11 cellular contexts compared by ENCODE assay signal in the genomic region with DNA sequence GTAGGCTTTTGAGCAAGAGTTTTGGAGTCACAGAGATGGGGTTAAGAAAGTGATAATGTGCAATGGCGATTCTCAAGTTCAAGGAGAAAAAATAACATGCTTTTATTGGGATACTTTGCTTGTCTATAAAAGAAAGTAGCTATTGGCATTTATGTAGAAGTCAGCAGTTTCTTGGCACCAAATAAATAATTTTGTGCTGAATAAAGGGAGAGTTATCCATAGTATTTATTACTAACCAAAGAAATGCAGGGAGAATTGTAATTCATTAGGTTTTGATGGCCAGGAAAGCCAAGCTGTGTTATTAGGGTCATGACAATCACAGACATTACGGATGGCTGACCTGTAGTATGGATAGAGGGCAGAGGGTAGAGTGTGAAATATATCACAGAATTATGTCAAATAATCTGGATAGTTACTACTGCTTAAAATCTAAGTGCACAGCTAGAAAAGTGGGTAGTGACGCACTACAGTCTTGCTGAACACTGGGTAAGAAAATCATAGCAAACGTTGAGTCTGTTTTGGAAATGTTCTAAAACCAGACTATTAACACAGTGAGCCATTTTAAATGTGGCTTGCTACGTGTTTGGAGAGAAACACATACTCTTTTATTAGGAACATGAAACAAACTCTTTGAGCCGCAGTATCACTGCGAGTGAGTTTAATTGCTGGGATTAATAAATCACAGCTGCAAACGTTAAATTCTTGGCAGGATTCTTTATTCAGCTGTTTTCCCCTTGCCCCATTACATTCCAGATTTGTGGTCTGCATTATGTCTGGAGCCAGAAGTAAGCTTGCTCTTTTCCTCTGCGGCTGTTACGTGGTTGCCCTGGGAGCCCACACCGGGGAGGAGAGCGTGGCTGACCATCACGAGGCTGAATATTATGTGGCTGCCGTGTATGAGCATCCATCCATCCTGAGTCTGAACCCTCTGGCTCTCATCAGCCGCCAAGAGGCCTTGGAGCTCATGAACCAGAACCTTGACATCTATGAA. TPM values are rescaled to one million over a fixed set of nuclear protein-coding genes. Genes with fewer than 3 reads are reported as not detected.
DNase-seq lines count a peak whose midpoint lies in the region; ATAC-seq lines count a peak whose summit lies in the region.
"Had no signal": no experiment of that assay in that cellular context is flagged by ENCODE, and none has a peak within 500 bp of the region (broad histone marks: within the 10 kb centered on the region; RNA-seq: fewer than 3 reads in every experiment).

No MANE protein-coding gene starts in this region.

- H3K27ac Mint-ChIP-seq in stimulated activated effector memory CD8-positive, alpha-beta T cell treated with anti-CD3 and anti-CD28 coated beads, Interleukin-12 subunit alpha, Interleukin-12 subunit beta, amount 100 ng/mL, for 72 hours: no peak overlapping the region
- no peak overlapping the region for H3K27ac Mint-ChIP-seq in activated naive CD4-positive, alpha-beta T cell treated with anti-CD3 and anti-CD28 coated beads, Interleukin-2, amount 50 U/mL, for 72 hours

- peak overlapping the region; percentile 80 for H3K4me3 Mint-ChIP-seq in stimulated activated effector memory CD8-positive, alpha-beta T cell treated with anti-CD3 and anti-CD28 coated beads, Interleukin-12 subunit alpha, Interleukin-12 subunit beta, amount 100 ng/mL, for 72 hours
- H3K4me3 Mint-ChIP-seq: dendritic cell treated with granulocyte-macrophage colony-stimulating factor and Interleukin-4, amounts not matched to agents 40 ng/mL and 50 ng/mL, for 4 days; type B pancreatic cell had no signal

- H3K9me3 Mint-ChIP-seq in stimulated activated effector memory CD8-positive, alpha-beta T cell treated with anti-CD3 and anti-CD28 coated beads, Interleukin-12 subunit alpha, Interleukin-12 subunit beta, amount 100 ng/mL, for 72 hours: no peaks in the 10 kb centered on the region
- H3K9me3 Mint-ChIP-seq in activated naive CD4-positive, alpha-beta T cell treated with anti-CD3 and anti-CD28 coated beads, Interleukin-2, amount 50 U/mL, for 72 hours: no peaks in the 10 kb centered on the region
- H3K9me3 Mint-ChIP-seq: dendritic cell treated with granulocyte-macrophage colony-stimulating factor and Interleukin-4, amounts not matched to agents 40 ng/mL and 50 ng/mL, for 4 days; T-helper 2 cell treated with Interferon-gamma antibody and Interleukin-4, amounts not matched to agents 5 μg/mL and 100 μg/mL, for 36 hours; type B pancreatic cell had no signal

- H3K4me1 Mint-ChIP-seq in stimulated activated effector memory CD8-positive, alpha-beta T cell treated with anti-CD3 and anti-CD28 coated beads, Interleukin-12 subunit alpha, Interleukin-12 subunit beta, amount 100 ng/mL, for 72 hours: peaks cover 77% of the 10 kb centered on the region

- in situ Hi-C loops in G401 (cut with HindIII; ENCODE audit: low sequenced_read_pairs): no loop called here

- DNase-seq in G401 (ENCODE audit: low spot score) (peak; percentile 43), inferior parietal cortex (ENCODE audit: extremely low spot score) (peak; percentile 55), HUDEP-2 (lab: John Stamatoyannopoulos, UW; ENCODE audit: unreplicated experiment in 76 of 76) (no peak), NCI-H1436 treated with DMSO at 0.1 percent for 48 hours (lab: John Stamatoyannopoulos, UW) (no peak), NCI-H1417 (lab: John Stamatoyannopoulos, UW) (no peak)
- DNase-seq in stimulated activated effector memory CD8-positive, alpha-beta T cell treated with anti-CD3 and anti-CD28 coated beads, Interleukin-12 subunit alpha, Interleukin-12 subunit beta, amount 100 ng/mL, for 72 hours (ENCODE audit: low spot score in 2 of 2): no peak
- no peak for DNase-seq in activated naive CD4-positive, alpha-beta T cell treated with anti-CD3 and anti-CD28 coated beads, Interleukin-2, amount 50 U/mL, for 72 hours (ENCODE audit: low spot score in 2 of 2)

- peaks cover 8% of the 10 kb centered on the region for H3K36me3 Mint-ChIP-seq in stimulated activated effector memory CD8-positive, alpha-beta T cell treated with anti-CD3 and anti-CD28 coated beads, Interleukin-12 subunit alpha, Interleukin-12 subunit beta, amount 100 ng/mL, for 72 hours
- H3K36me3 Mint-ChIP-seq in activated naive CD4-positive, alpha-beta T cell treated with anti-CD3 and anti-CD28 coated beads, Interleukin-2, amount 50 U/mL, for 72 hours: no peaks in the 10 kb centered on the region
- H3K36me3 Mint-ChIP-seq: type B pancreatic cell had no signal

- no peak for ATAC-seq in stimulated activated effector memory CD8-positive, alpha-beta T cell treated with anti-CD3 and anti-CD28 coated beads, Interleukin-12 subunit alpha, Interleukin-12 subunit beta, amount 100 ng/mL, for 72 hours
- no peak for ATAC-seq in activated naive CD4-positive, alpha-beta T cell treated with anti-CD3 and anti-CD28 coated beads, Interleukin-2, amount 50 U/mL, for 72 hours

- peak overlapping the region; percentile 78 for H3K27ac ChIP-seq in angular gyrus (ENCODE audit: low read depth, low read length)

RNA-seq across cellular contexts. Expression of a gene that starts 33.4 kb away (rescaled TPM):
- 3.3 and 10.4 TPM in 2 replicates for total RNA-seq in G401 (2014; rRNA removed; shearing (Covaris generic))
- 10 to 100 TPM in 1 of 2 donors, 1 to 10 TPM in 1; 6.0 to 14.3 TPM for total RNA-seq in activated naive CD4-positive, alpha-beta T cell treated with anti-CD3 and anti-CD28 coated beads, Interleukin-2, amount 50 U/mL, for 72 hours

RNA-seq across cellular contexts. Expression of a gene that starts 33.6 kb away (rescaled TPM):
- total RNA-seq in G401 (2014; rRNA removed; shearing (Covaris generic)): 15.0 and 17.4 TPM in 2 replicates
- 10 to 100 TPM; 22.7 to 34.2 TPM for total RNA-seq in activated naive CD4-positive, alpha-beta T cell treated with anti-CD3 and anti-CD28 coated beads, Interleukin-2, amount 50 U/mL, for 72 hours

Comparison
In these comparisons a context has a peak if more than half of its experiments do, and no peak if none do; other contexts are left out.
1. DNase-seq: peak in G401 (single experiment) and inferior parietal cortex (single experiment); none in stimulated activated effector memory CD8-positive, alpha-beta T cell treated with anti-CD3 and anti-CD28 coated beads, Interleukin-12 subunit alpha, Interleukin-12 subunit beta, amount 100 ng/mL, for 72 hours (0 of 2), HUDEP-2 (0 of 76), NCI-H1436 treated with DMSO at 0.1 percent for 48 hours (single experiment), activated naive CD4-positive, alpha-beta T cell treated with anti-CD3 and anti-CD28 coated beads, Interleukin-2, amount 50 U/mL, for 72 hours (0 of 2) and NCI-H1417 (0 of 3).